In the genomic region with DNA sequence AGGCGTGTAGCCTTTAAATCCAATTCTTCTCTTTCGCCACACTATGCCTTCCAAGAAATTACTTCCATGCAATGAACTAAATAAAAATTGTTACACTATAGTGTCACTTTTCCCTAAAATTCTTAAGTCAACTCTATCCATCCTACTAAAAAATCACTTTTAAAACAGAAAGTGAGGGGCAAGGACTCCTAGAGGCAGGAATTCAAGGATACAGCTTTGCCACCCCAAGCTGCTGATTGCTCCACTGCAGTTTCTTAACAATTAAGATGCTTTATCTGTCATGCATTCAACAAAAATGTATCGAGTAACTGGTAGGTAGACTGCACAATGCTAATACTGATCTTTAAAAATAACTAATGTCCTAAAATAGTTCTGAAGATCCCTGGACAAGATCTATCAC, we compare ENCODE assay signal across 18 cellular contexts. TPM values are rescaled to one million over a fixed set of nuclear protein-coding genes. Genes with fewer than 3 reads are reported as not detected.
A peak's percentile ranks its signal among the peaks of the same experiment; 100 is the strongest.
DNase-seq lines count a peak whose midpoint lies in the region; ATAC-seq, FAIRE-seq and TF ChIP-seq lines count a peak whose summit lies in the region.
"Had no signal": no experiment of that assay in that cellular context is flagged by ENCODE, and none has a peak within 500 bp of the region (broad histone marks: within the 10 kb centered on the region; RNA-seq: fewer than 3 reads in every experiment).

No MANE protein-coding gene starts in this region.

- H3K79me2 ChIP-seq in DND-41 (ENCODE audit: insufficient read depth, low read length) = peaks cover 60% of the 10 kb centered on the region
- H3K79me2 ChIP-seq in H1 (ENCODE audit: control insufficient read depth in 1 of 2, insufficient read depth in 2 of 2, low read length in 2 of 2) = peaks cover 0 to 21% of the 10 kb centered on the region in 2 experiments; a peak in 2 of 4 replicates
- peaks cover 2% of the 10 kb centered on the region for H3K79me2 ChIP-seq in mesendoderm (ENCODE audit: control insufficient read depth, insufficient read depth, low read length)
- H3K79me2 ChIP-seq in GM23248 (ENCODE audit: insufficient read depth) = peaks cover 12% of the 10 kb centered on the region

- H3K27me3 Mint-ChIP-seq in activated naive CD8-positive, alpha-beta T cell treated with anti-CD3 and anti-CD28 coated beads, Interleukin-2, amount 50 U/mL, for 24 hours = no peaks in the 10 kb centered on the region

- H3K9me3 ChIP-seq in DND-41 (ENCODE audit: insufficient read depth, low read length, severe bottlenecking) = no peaks in the 10 kb centered on the region
- H3K9me3 ChIP-seq in IMR-90 (ENCODE audit: control insufficient read depth, insufficient read depth, low read length) = no peaks in the 10 kb centered on the region
- no peaks in the 10 kb centered on the region for H3K9me3 ChIP-seq in H1 (ENCODE audit: insufficient read depth in 2 of 2, low read depth in 1 of 2, low read length in 1 of 2)
- H3K9me3 ChIP-seq in GM23248 (ENCODE audit: low read depth) = no peaks in the 10 kb centered on the region
- H3K9me3 ChIP-seq: A549, Peyer's patch had no signal

- H3K4ac ChIP-seq in IMR-90 (ENCODE audit: low read depth, low read length) (no peak overlapping the region), H1 (replicated peaks; ENCODE audit: insufficient read length, low read depth, low read length) (no peak overlapping the region), mesendoderm (ENCODE audit: low read depth, low read length) (no peak overlapping the region)

- H3K18ac ChIP-seq in IMR-90 (ENCODE audit: low read depth, low read length) (no peak overlapping the region), H1 (ENCODE audit: extremely low read depth, low read length) (no peak overlapping the region), mesendoderm (ENCODE audit: low read length) (no peak overlapping the region)

- POLR2A ChIA-PET in IMR-90 (lab: Charles Lee; ENCODE audit: unreplicated experiment) (no interaction called here), H1 (lab: Charles Lee; ENCODE audit: partially characterized antibody) (no interaction called here)

- H2AK9ac ChIP-seq in IMR-90 (replicated peaks; ENCODE audit: low read depth, low read length, poor library complexity) = no peak overlapping the region

- no peaks in the 10 kb centered on the region for H3K9me2 ChIP-seq in GM23248 (ENCODE audit: insufficient read depth)

- H2AFZ ChIP-seq in DND-41 (ENCODE audit: low read depth, low read length) = no peak overlapping the region
- no peak overlapping the region for H2AFZ ChIP-seq in IMR-90 (replicated peaks; ENCODE audit: low read length, poor library complexity)
- H2AFZ ChIP-seq in H1 (ENCODE audit: low read length) = no peak overlapping the region
- H2AFZ ChIP-seq in GM23248 = no peak overlapping the region

- no peaks in the 10 kb centered on the region for H3K9me3 Mint-ChIP-seq in activated naive CD8-positive, alpha-beta T cell treated with anti-CD3 and anti-CD28 coated beads, Interleukin-2, amount 50 U/mL, for 24 hours

- H3K27ac Mint-ChIP-seq in activated naive CD8-positive, alpha-beta T cell treated with anti-CD3 and anti-CD28 coated beads, Interleukin-2, amount 50 U/mL, for 24 hours = no peak overlapping the region

- peaks cover 21% of the 10 kb centered on the region for H3K4me1 Mint-ChIP-seq in activated naive CD8-positive, alpha-beta T cell treated with anti-CD3 and anti-CD28 coated beads, Interleukin-2, amount 50 U/mL, for 24 hours

- H3K14ac ChIP-seq in IMR-90 (replicated peaks; ENCODE audit: low read depth, low read length) = no peak overlapping the region
- H3K14ac ChIP-seq in H1 (ENCODE audit: insufficient read length) = no peak overlapping the region

- dilution Hi-C loops in IMR-90 (cut with HindIII; ENCODE audit: low sequenced_read_pairs, unreplicated experiment) = no loop called here

- no peak overlapping the region for H4K91ac ChIP-seq in IMR-90 (ENCODE audit: insufficient read depth, low read depth, low read length)
- H4K91ac ChIP-seq in H1 (replicated peaks; ENCODE audit: insufficient read length, low read length) = no peak overlapping the region

- H3K4me3 ChIP-seq in DND-41 (ENCODE audit: low read depth in 1 of 2, low read length in 2 of 2) = no peak overlapping the region
- no peak overlapping the region for H3K4me3 ChIP-seq in IMR-90 (ENCODE audit: insufficient read depth, low read depth, low read length)
- H3K4me3 ChIP-seq in H1 (ENCODE audit: extremely low read depth in 1 of 4, insufficient read depth in 2 of 4, low read depth in 3 of 4, low read length in 4 of 4) = no peak overlapping the region
- no peak overlapping the region for H3K4me3 ChIP-seq in mesendoderm (ENCODE audit: low read length)
- H3K4me3 ChIP-seq in GM23248 = no peak overlapping the region
- H3K4me3 ChIP-seq: A549, Peyer's patch had no signal

- no peak overlapping the region for H3K4me3 Mint-ChIP-seq in activated naive CD8-positive, alpha-beta T cell treated with anti-CD3 and anti-CD28 coated beads, Interleukin-2, amount 50 U/mL, for 24 hours

- no peak for ATAC-seq in DND-41 (ENCODE audit: insufficient read depth, low read depth)
- no peak for ATAC-seq in IMR-90 (ENCODE audit: low read depth)
- ATAC-seq in activated naive CD8-positive, alpha-beta T cell treated with anti-CD3 and anti-CD28 coated beads, Interleukin-2, amount 50 U/mL, for 24 hours = no peak
- ATAC-seq: A549 had no signal

- H4K20me1 ChIP-seq in DND-41 (ENCODE audit: insufficient read depth, low read length) = peaks cover 10% of the 10 kb centered on the region; the same call in 1 of the 2 replicates
- H4K20me1 ChIP-seq in IMR-90 (ENCODE audit: insufficient read depth, low read length) = no peaks in the 10 kb centered on the region
- peaks cover 0 to 8% of the 10 kb centered on the region in 2 experiments for H4K20me1 ChIP-seq in H1 (replicated peaks in 1 of 2; ENCODE audit: control insufficient read depth in 1 of 2, insufficient read depth in 2 of 2, low read length in 2 of 2)
- H4K20me1 ChIP-seq in GM23248 (ENCODE audit: insufficient read depth) = no peaks in the 10 kb centered on the region

- in situ Hi-C loops in IMR-90 (cut with MboI; ENCODE audit: low sequenced_read_pairs) = no loop called here
- in situ Hi-C loops in GM23248 (cut with MboI) = no loop called here

- H3K23me2 ChIP-seq in H1 (ENCODE audit: low read depth, low read length) = no peaks in the 10 kb centered on the region; the same call in 1 of the 2 replicates

- H3K23ac ChIP-seq in IMR-90 (ENCODE audit: low read depth, low read length) (no peak overlapping the region), H1 (ENCODE audit: insufficient read length) (no peak overlapping the region), mesendoderm (ENCODE audit: low read length) (no peak overlapping the region)

- H3K36me3 ChIP-seq in DND-41 (ENCODE audit: insufficient read depth, low read length) (peaks cover 55% of the 10 kb centered on the region), IMR-90 (ENCODE audit: control insufficient read depth, insufficient read depth, low read length) (no peaks in the 10 kb centered on the region), H1 (ENCODE audit: control insufficient read depth in 2 of 4, insufficient read depth in 4 of 4, low read length in 3 of 4) (peaks cover 0 to 24% (median 8%) of the 10 kb centered on the region in 4 experiments; a peak in 4 of 8 replicates), mesendoderm (ENCODE audit: control insufficient read depth, insufficient read depth, low read length) (peaks cover 2% of the 10 kb centered on the region), GM23248 (ENCODE audit: low read depth) (no peaks in the 10 kb centered on the region)

- DNase-seq in DND-41 = no peak
- DNase-seq in IMR-90 = no peak
- no peak for DNase-seq in H1 (ENCODE audit: low read depth in 1 of 2, low spot score in 2 of 2)
- peak; percentile 7 for DNase-seq in mesendoderm
- DNase-seq in activated naive CD8-positive, alpha-beta T cell treated with anti-CD3 and anti-CD28 coated beads, Interleukin-2, amount 50 U/mL, for 24 hours = no peak
- DNase-seq in GM23248 = no peak
- no peak for DNase-seq in RPMI8226
- DNase-seq: COR-L47, DMS153, NCI-H1092, NCI-H146, NCI-H2081, NCI-H510A, Peyer's patch, Right ventricle myocardium superior had no signal

- TF ChIP-seq EP300 in H1 (IDR thresholded peaks at IDR 0.05; ENCODE audit: borderline replicate concordance in 1 of 2, low read depth in 2 of 2, low read length in 2 of 2) = no peak

- H2BK20ac ChIP-seq in IMR-90 (ENCODE audit: low read depth, low read length) (no peak overlapping the region), H1 (ENCODE audit: low read length) (no peak overlapping the region)

- H2BK5ac ChIP-seq in IMR-90 (ENCODE audit: low read depth, low read length, poor library complexity, severe bottlenecking) = no peak overlapping the region
- H2BK5ac ChIP-seq in H1 (ENCODE audit: low read depth, low read length) = no peak overlapping the region
- H2BK5ac ChIP-seq in mesendoderm (ENCODE audit: low read length) = no peak overlapping the region

- no peak for FAIRE-seq in H1 (lab: Jason Lieb, UNC)
- FAIRE-seq: A549 had no signal

- H3K27ac ChIP-seq in DND-41 (ENCODE audit: low read length) (no peak overlapping the region), IMR-90 (ENCODE audit: insufficient read depth, low read length) (no peak overlapping the region), H1 (ENCODE audit: low read depth, low read length) (no peak overlapping the region), mesendoderm (ENCODE audit: low read depth, low read length) (no peak overlapping the region), GM23248 (no peak overlapping the region)
- H3K27ac ChIP-seq: A549, C4-2B, KMS-11, Peyer's patch had no signal

- H3K56ac ChIP-seq in IMR-90 (ENCODE audit: extremely low read depth, insufficient read depth, low read length) (no peak overlapping the region), H1 (replicated peaks; ENCODE audit: insufficient read length, low read depth, low read length) (no peak overlapping the region), mesendoderm (ENCODE audit: low read length) (no peak overlapping the region)

- H3K4me1 ChIP-seq in DND-41 (ENCODE audit: insufficient read depth, low read length) (peaks cover 27% of the 10 kb centered on the region), IMR-90 (ENCODE audit: control insufficient read depth, insufficient read depth, low read length) (no peaks in the 10 kb centered on the region), H1 (replicated peaks in 1 of 4; ENCODE audit: control insufficient read depth in 3 of 4, insufficient read depth in 4 of 4, low read length in 3 of 4) (peaks cover 0 to 2% (median 0%) of the 10 kb centered on the region in 4 experiments; a peak in 2 of 7 replicates), mesendoderm (ENCODE audit: control insufficient read depth, low read depth, low read length) (no peaks in the 10 kb centered on the region), GM23248 (ENCODE audit: insufficient read depth) (0 out of 2 replicates have a peak, but pooled peaks cover 3% of the 10 kb centered on the region)

- H3K36me3 Mint-ChIP-seq in activated naive CD8-positive, alpha-beta T cell treated with anti-CD3 and anti-CD28 coated beads, Interleukin-2, amount 50 U/mL, for 24 hours (ENCODE audit: low read depth) = peaks cover 41% of the 10 kb centered on the region

- H3F3A ChIP-seq in GM23248 (ENCODE audit: insufficient read depth) = no peaks in the 10 kb centered on the region

- no TSS peak for BruUV-seq in IMR-90 (replicated peaks; lab: Mats Ljungman, UMichigan)

- H3K4me2 ChIP-seq in DND-41 (ENCODE audit: insufficient read depth, low read length) (0 out of 2 replicates have a peak overlapping the region, but pooled peaks have one; percentile 1), IMR-90 (ENCODE audit: low read depth, low read length) (no peak overlapping the region), H1 (ENCODE audit: insufficient read depth in 1 of 2, low read depth in 2 of 2, low read length in 2 of 2) (no peak overlapping the region), mesendoderm (ENCODE audit: low read length) (no peak overlapping the region), GM23248 (ENCODE audit: unreplicated experiment) (no peak overlapping the region)
- H3K4me2 ChIP-seq: A549, KMS-11 had no signal

- CTCF ChIA-PET in IMR-90 (lab: Yijun Ruan, JAX) = no interaction called here
- CTCF ChIA-PET in H1 (lab: Charles Lee; ENCODE audit: partially characterized antibody) = no interaction called here

- no peak overlapping the region for H2BK15ac ChIP-seq in IMR-90 (ENCODE audit: low read depth, low read length)
- H2BK15ac ChIP-seq in H1 (ENCODE audit: low read length) = no peak overlapping the region
- no peak overlapping the region for H2BK15ac ChIP-seq in mesendoderm (replicated peaks; ENCODE audit: low read depth)

- H3K79me1 ChIP-seq in IMR-90 (ENCODE audit: low read depth in 1 of 2, low read length in 2 of 2) (peaks cover 0 to 7% of the 10 kb centered on the region in 2 experiments; a peak in 2 of 4 replicates), H1 (ENCODE audit: low read depth, low read length) (no peaks in the 10 kb centered on the region), mesendoderm (ENCODE audit: low read length) (no peaks in the 10 kb centered on the region)

- TF ChIP-seq CTCF in DND-41 (IDR thresholded peaks at IDR 0.05; ENCODE audit: borderline replicate concordance, extremely low read depth, low read length, poor library complexity, severe bottlenecking) (no peak), IMR-90 (conservative IDR thresholded peaks at IDR 0.05; ENCODE audit: low read depth, low read length) (peak; percentile 17; the same call in 1 of the 2 replicates), H1 (IDR thresholded peaks at IDR 0.05; ENCODE audit: control extremely low read depth in 1 of 3, insufficient read depth in 1 of 3, low read depth in 1 of 3, low read length in 3 of 3) (peak in 1 of 3 experiments; percentile 9; a peak in 2 of 4 replicates)

- H2BK120ac ChIP-seq in IMR-90 (ENCODE audit: low read depth, low read length) = no peak overlapping the region
- H2BK120ac ChIP-seq in H1 (replicated peaks; ENCODE audit: low read depth, low read length) = no peak overlapping the region
- no peak overlapping the region for H2BK120ac ChIP-seq in mesendoderm (ENCODE audit: low read depth, low read length)

- H4K8ac ChIP-seq in IMR-90 (ENCODE audit: low read depth in 2 of 2, low read length in 2 of 2) = no peak overlapping the region
- H4K8ac ChIP-seq in H1 (ENCODE audit: extremely low read depth, insufficient read depth, low read length) = no peak overlapping the region
- no peak overlapping the region for H4K8ac ChIP-seq in mesendoderm (ENCODE audit: low read depth, low read length)

- intact Hi-C loops in IMR-90 (cut with micrococcal nuclease) = no loop called here

- no peak overlapping the region for H2AK5ac ChIP-seq in IMR-90 (ENCODE audit: low read depth, low read length)
- no peak overlapping the region for H2AK5ac ChIP-seq in H1 (ENCODE audit: low read depth, low read length)
- H2AK5ac ChIP-seq in mesendoderm (ENCODE audit: low read length) = no peak overlapping the region

- no peak overlapping the region for H4K5ac ChIP-seq in IMR-90 (ENCODE audit: low read depth, low read length)
- no peak overlapping the region for H4K5ac ChIP-seq in H1 (ENCODE audit: insufficient read length, low read depth, low read length)
- no peak overlapping the region for H4K5ac ChIP-seq in mesendoderm (ENCODE audit: low read length)

- TF ChIP-seq POLR2A in IMR-90 (IDR thresholded peaks at IDR 0.05; ENCODE audit: low read depth, low read length) (no peak), H1 (IDR thresholded peaks at IDR 0.05; ENCODE audit: control extremely low read depth in 1 of 2, low read depth in 2 of 2, low read length in 2 of 2) (no peak)

- TF ChIP-seq RAD21 in IMR-90 (IDR thresholded peaks at IDR 0.05; ENCODE audit: low read length) = no peak
- no peak for TF ChIP-seq RAD21 in H1 (IDR thresholded peaks at IDR 0.05 in 1 of 2, conservative IDR thresholded peaks at IDR 0.05 in 1 of 2; ENCODE audit: low read depth in 2 of 2, low read length in 2 of 2)

- H3K9ac ChIP-seq in DND-41 (ENCODE audit: low read depth, low read length) (no peak overlapping the region), IMR-90 (ENCODE audit: low read depth, low read length) (no peak overlapping the region), H1 (replicated peaks in 1 of 4; ENCODE audit: extremely low read depth in 1 of 4, low read depth in 3 of 4, low read length in 3 of 4) (no peak overlapping the region), mesendoderm (ENCODE audit: low read length) (no peak overlapping the region), GM23248 (no peak overlapping the region)
- H3K9ac ChIP-seq: KMS-11 had no signal

- no peaks in the 10 kb centered on the region for H3K27me3 ChIP-seq in DND-41 (ENCODE audit: insufficient read depth, low read length, poor library complexity)
- no peaks in the 10 kb centered on the region for H3K27me3 ChIP-seq in IMR-90 (ENCODE audit: control insufficient read depth, insufficient read depth, low read length)
- no peaks in the 10 kb centered on the region for H3K27me3 ChIP-seq in H1 (replicated peaks in 1 of 4; ENCODE audit: control insufficient read depth in 3 of 4, extremely low read depth in 1 of 4, insufficient read depth in 3 of 4, low read length in 3 of 4)
- no peaks in the 10 kb centered on the region for H3K27me3 ChIP-seq in mesendoderm (ENCODE audit: insufficient read depth, low read length, poor library complexity)
- no peaks in the 10 kb centered on the region for H3K27me3 ChIP-seq in GM23248 (replicated peaks; ENCODE audit: insufficient read depth)
- H3K27me3 ChIP-seq: Peyer's patch had no signal

- H2BK12ac ChIP-seq in H1 (ENCODE audit: low read depth, low read length) = no peak overlapping the region

- 80% methylated on average over 1 of the region's 3 CpGs; no CpG with 5 or more reads in 1 of the 2 experiments for WGBS in IMR-90 (ENCODE audit: extremely low coverage in 2 of 2, insufficient read length in 1 of 2), 2 experiments
- WGBS in H1 (ENCODE audit: extremely low coverage in 1 of 2, insufficient coverage in 1 of 2, insufficient read length in 1 of 2, insufficient replicate concordance in 2 of 2, low coverage in 1 of 2, low lambda C conversion rate in 2 of 2, missing lambda C conversion rate in 1 of 2), 2 experiments = 96% methylated on average over 3 of the region's 3 CpGs; no CpG with 5 or more reads in 1 of the 2 experiments
- WGBS in mesendoderm (ENCODE audit: extremely low coverage, insufficient coverage, low lambda C conversion rate) = no CpG with 5 or more reads among the region's 3 CpGs
- WGBS in GM23248 (ENCODE audit: low coverage in 1 of 2, low lambda C conversion rate in 2 of 2, missing lambda C conversion rate in 2 of 2), 2 experiments = 94 to 98% methylated on average over 3 of the region's 3 CpGs

- no peaks in the 10 kb centered on the region for H3K9me1 ChIP-seq in IMR-90 (ENCODE audit: insufficient read depth, low read length)

RNA-seq across cellular contexts. Expression of gene MCM9, which starts 4.3 kb away (rescaled TPM):
- total RNA-seq in IMR-90 (2012; rRNA removed) = 7.2 and 7.8 TPM in 2 replicates
- polyA plus RNA-seq in IMR-90 (2012; rRNA removed) = 3.2 and 3.5 TPM in 2 replicates
- polyA plus RNA-seq in IMR-90 (2012; cell fraction: cytosol; rRNA removed) = 0.86 and 2.0 TPM in 2 replicates
- polyA plus RNA-seq in IMR-90 (2012; cell fraction: nucleus; rRNA removed; ENCODE audit: low replicate concordance) = 1.2 and 4.7 TPM in 2 replicates
- 11.4 and 13.0 TPM in 2 replicates for total RNA-seq in H1 (2021; fragmentation: NEBNext Ultra II Directional; extraction: Animal tissue kit (Norgen Biotek cat#: 25700))
- 3.2 and 3.7 TPM in 2 replicates for polyA plus RNA-seq in H1 (2011; rRNA removed)
- polyA plus RNA-seq in H1 (2011; cell fraction: cytosol; rRNA removed) = 6.3 TPM
- polyA plus RNA-seq in H1 (2011; cell fraction: nucleus; rRNA removed) = 6.6 TPM
- polyA plus RNA-seq in H1 (2012, experiment 1 of 2) = 9.3 to 15.0 TPM (median 12.0 TPM) in 4 replicates
- 0.68 TPM for polyA plus RNA-seq in H1 (2012, experiment 2 of 2)
- polyA plus RNA-seq in H1 (2013, experiment 1 of 2) = 5.9 TPM
- 5.2 TPM for polyA plus RNA-seq in H1 (2013, experiment 2 of 2)
- 11.4 and 19.5 TPM in 2 replicates for polyA minus RNA-seq in H1 (2011; rRNA and poly(A)+ RNA removed)
- polyA minus RNA-seq in H1 (2011; cell fraction: cytosol; rRNA and poly(A)+ RNA removed) = 9.8 TPM
- polyA minus RNA-seq in H1 (2011; cell fraction: nucleus; rRNA and poly(A)+ RNA removed) = 31.5 TPM
- polyA plus RNA-seq in mesendoderm (2013, experiment 1 of 2) = 4.9 TPM
- 5.0 TPM for polyA plus RNA-seq in mesendoderm (2013, experiment 2 of 2)
- total RNA-seq in GM23248 (2014; rRNA removed; shearing (Covaris generic)) = 3.2 and 7.3 TPM in 2 replicates
- 6.1 and 6.2 TPM in 2 replicates for polyA plus RNA-seq in GM23248 (2016; fragmentation: Nextera tagmentation; extraction: Ambion mirVana)

RNA-seq across cellular contexts. Expression of gene ASF1A, which starts 36.7 kb away (rescaled TPM):
- 11.1 and 24.4 TPM in 2 replicates for total RNA-seq in IMR-90 (2012; rRNA removed)
- 7.2 and 10.1 TPM in 2 replicates for polyA plus RNA-seq in IMR-90 (2012; rRNA removed)
- 3.5 and 5.2 TPM in 2 replicates for polyA plus RNA-seq in IMR-90 (2012; cell fraction: cytosol; rRNA removed)
- 1.7 and 6.5 TPM in 2 replicates for polyA plus RNA-seq in IMR-90 (2012; cell fraction: nucleus; rRNA removed; ENCODE audit: low replicate concordance)
- total RNA-seq in H1 (2021; fragmentation: NEBNext Ultra II Directional; extraction: Animal tissue kit (Norgen Biotek cat#: 25700)) = 45.7 and 50.2 TPM in 2 replicates
- 9.8 and 11.4 TPM in 2 replicates for polyA plus RNA-seq in H1 (2011; rRNA removed)
- 15.4 TPM for polyA plus RNA-seq in H1 (2011; cell fraction: cytosol; rRNA removed)
- polyA plus RNA-seq in H1 (2011; cell fraction: nucleus; rRNA removed) = 11.9 TPM
- polyA plus RNA-seq in H1 (2012, experiment 1 of 2) = 23.2 to 40.2 TPM (median 24.3 TPM) in 4 replicates
- 4.7 TPM for polyA plus RNA-seq in H1 (2012, experiment 2 of 2)
- polyA plus RNA-seq in H1 (2013, experiment 1 of 2) = 23.5 TPM
- 23.3 TPM for polyA plus RNA-seq in H1 (2013, experiment 2 of 2)
- 9.3 and 9.6 TPM in 2 replicates for polyA minus RNA-seq in H1 (2011; rRNA and poly(A)+ RNA removed)
- polyA minus RNA-seq in H1 (2011; cell fraction: cytosol; rRNA and poly(A)+ RNA removed) = 13.9 TPM
- 20.0 TPM for polyA minus RNA-seq in H1 (2011; cell fraction: nucleus; rRNA and poly(A)+ RNA removed)
- 37.3 TPM for polyA plus RNA-seq in mesendoderm (2013, experiment 1 of 2)
- 39.0 TPM for polyA plus RNA-seq in mesendoderm (2013, experiment 2 of 2)
- 15.3 and 15.5 TPM in 2 replicates for total RNA-seq in GM23248 (2014; rRNA removed; shearing (Covaris generic))
- polyA plus RNA-seq in GM23248 (2016; fragmentation: Nextera tagmentation; extraction: Ambion mirVana) = 21.5 and 24.7 TPM in 2 replicates
